Comparison of ENCODE assay signal across 24 cellular contexts in genomic region chr2:114614599-114614998, GRCh38.
"Had no signal": no experiment of that assay in that cellular context is flagged by ENCODE, and none has a peak within 500 bp of the region (broad histone marks: within the 10 kb centered on the region; RNA-seq: fewer than 3 reads in every experiment).

No MANE protein-coding gene starts in this region.

- H3K4me1 Mint-ChIP-seq: activated naive CD8-positive, alpha-beta T cell treated with anti-CD3 and anti-CD28 coated beads for 36 hours; central memory CD8-positive, alpha-beta T cell had no signal

- H3K27ac ChIP-seq: breast epithelium, epithelial cell of prostate, gastroesophageal sphincter, thoracic aorta, upper lobe of right lung had no signal

- H3K9me3 Mint-ChIP-seq: activated naive CD8-positive, alpha-beta T cell treated with anti-CD3 and anti-CD28 coated beads for 36 hours; activated T-cell treated with anti-CD3 and anti-CD28 coated beads, Interleukin-2, amount 50 U/mL, for 24 hours; activated T-helper 2 cell treated with anti-CD3 and anti-CD28 coated beads, Interferon-gamma antibody, Interleukin-2, Interleukin-4, amounts not matched to agents 10 μg/mL and 5 μg/mL and 100 μg/mL, durations not matched to agents 14 hours and 24 hours and 36 hours had no signal

- H3K4me3 ChIP-seq: breast epithelium, gastroesophageal sphincter, mucosa of descending colon, thoracic aorta, upper lobe of right lung had no signal

- H3K27me3 ChIP-seq: gastroesophageal sphincter, upper lobe of right lung had no signal

- DNase-seq: activated CD4-positive, alpha-beta T cell treated with anti-CD3 and anti-CD28 coated beads, Interleukin-2, amount 50 U/mL, for 4 hours; activated CD8-positive, alpha-beta memory T cell treated with anti-CD3 and anti-CD28 coated beads for 24 hours; activated CD8-positive, alpha-beta memory T cell treated with anti-CD3 and anti-CD28 coated beads, Interleukin-2, amount 50 U/mL, for 4 hours; activated naive CD4-positive, alpha-beta T cell treated with Interleukin-2 at 50 U/mL for 16 hours; activated naive CD8-positive, alpha-beta T cell treated with anti-CD3 and anti-CD28 coated beads for 36 hours; activated T-cell treated with anti-CD3 and anti-CD28 coated beads, Interleukin-2, amount 50 U/mL, for 24 hours; amniotic stem cell; head of caudate nucleus; left colon; mesenchymal stem cell; mucosa of descending colon; occipital lobe; posterior cingulate gyrus; stimulated activated CD4-positive, alpha-beta T cell treated with anti-CD3 and anti-CD28 coated beads, Interleukin-4, amount 100 ng/mL, for 1 hour; stimulated activated naive CD4-positive, alpha-beta T cell; T-helper 1 cell; upper lobe of right lung had no signal

- H3K36me3 Mint-ChIP-seq: activated naive CD8-positive, alpha-beta T cell treated with anti-CD3 and anti-CD28 coated beads for 36 hours had no signal

- H3K27me3 Mint-ChIP-seq: activated naive CD8-positive, alpha-beta T cell treated with anti-CD3 and anti-CD28 coated beads for 36 hours; activated T-cell treated with anti-CD3 and anti-CD28 coated beads, Interleukin-2, amount 50 U/mL, for 24 hours; central memory CD8-positive, alpha-beta T cell had no signal

- H3K9me3 ChIP-seq: breast epithelium, gastroesophageal sphincter, mucosa of descending colon, thoracic aorta, upper lobe of right lung had no signal

- H3K4me1 ChIP-seq: breast epithelium, gastroesophageal sphincter, upper lobe of right lung had no signal

- H3K27ac Mint-ChIP-seq: activated naive CD8-positive, alpha-beta T cell treated with anti-CD3 and anti-CD28 coated beads for 36 hours; activated T-cell treated with anti-CD3 and anti-CD28 coated beads, Interleukin-2, amount 50 U/mL, for 24 hours; activated T-helper 2 cell treated with anti-CD3 and anti-CD28 coated beads, Interferon-gamma antibody, Interleukin-2, Interleukin-4, amounts not matched to agents 10 μg/mL and 5 μg/mL and 100 μg/mL, durations not matched to agents 14 hours and 24 hours and 36 hours; WTC11 had no signal

- H3K36me3 ChIP-seq: breast epithelium, gastroesophageal sphincter, thoracic aorta, upper lobe of right lung had no signal

- ATAC-seq: gastroesophageal sphincter, left colon, mucosa of descending colon, upper lobe of right lung, WTC11 had no signal

- H3K4me3 Mint-ChIP-seq: activated naive CD8-positive, alpha-beta T cell treated with anti-CD3 and anti-CD28 coated beads for 36 hours; activated T-cell treated with anti-CD3 and anti-CD28 coated beads, Interleukin-2, amount 50 U/mL, for 24 hours; central memory CD8-positive, alpha-beta T cell; WTC11 had no signal
